ENCODE assay signal across 10 cellular contexts in genomic region chr7:74365320-74366022, GRCh38.
DNase-seq lines count a peak whose midpoint lies in the region; ATAC-seq, FAIRE-seq and TF ChIP-seq lines count a peak whose summit lies in the region.
"Had no signal": no experiment of that assay in that cellular context is flagged by ENCODE, and none has a peak within 500 bp of the region (broad histone marks: within the 10 kb centered on the region; RNA-seq: fewer than 3 reads in every experiment).

No MANE protein-coding gene starts in this region.

- H3K23me2 ChIP-seq in H1 (ENCODE audit: low read depth, low read length): peaks cover 2% of the 10 kb centered on the region; the same call in 1 of the 2 replicates

- H3K4me3 ChIP-seq in GM23338: no peak overlapping the region
- no peak overlapping the region; a peak in 1 of 8 replicates for H3K4me3 ChIP-seq in H1 (ENCODE audit: extremely low read depth in 1 of 4, insufficient read depth in 2 of 4, low read depth in 3 of 4, low read length in 4 of 4)
- no peak overlapping the region for H3K4me3 ChIP-seq in mucosa of rectum (ENCODE audit: low read length in 2 of 2)
- no peak overlapping the region for H3K4me3 ChIP-seq in CD8-positive, alpha-beta memory T cell (ENCODE audit: low read length)

- no peaks in the 10 kb centered on the region for H3K79me1 ChIP-seq in H1 (ENCODE audit: low read depth, low read length)

- H2AFZ ChIP-seq in GM23338 (no peak overlapping the region), H1 (ENCODE audit: low read length) (no peak overlapping the region)

- no peak overlapping the region for H4K91ac ChIP-seq in H1 (replicated peaks; ENCODE audit: insufficient read length, low read length)

- H2BK20ac ChIP-seq in H1 (ENCODE audit: low read length): no peak overlapping the region

- H3K27me3 Mint-ChIP-seq in GM23338 (ENCODE audit: insufficient read depth, low read depth, poor library complexity): peaks cover 5% of the 10 kb centered on the region
- no peaks in the 10 kb centered on the region for H3K27me3 Mint-ChIP-seq in CD8-positive, alpha-beta memory T cell
- H3K27me3 Mint-ChIP-seq: stimulated activated naive CD8-positive, alpha-beta T cell treated with anti-CD3 and anti-CD28 coated beads, Interleukin-15, Interleukin-2, amounts not matched to agents 100 ng/mL and 50 ng/mL, for 24 hours had no signal

- peaks cover 27% of the 10 kb centered on the region for H3K36me3 Mint-ChIP-seq in GM23338 (ENCODE audit: low read depth)
- H3K36me3 Mint-ChIP-seq in CD8-positive, alpha-beta memory T cell: peaks cover 0 to 4% (median 3%) of the 10 kb centered on the region in 3 donors

- H3K27ac Mint-ChIP-seq in GM23338: no peak overlapping the region
- H3K27ac Mint-ChIP-seq in CD8-positive, alpha-beta memory T cell: peak overlapping the region in 1 of 8 donors; percentile 19
- H3K27ac Mint-ChIP-seq: stimulated activated naive CD8-positive, alpha-beta T cell treated with anti-CD3 and anti-CD28 coated beads, Interleukin-15, Interleukin-2, amounts not matched to agents 100 ng/mL and 50 ng/mL, for 24 hours had no signal

- ATAC-seq in GM23338: peak; percentile 99

- H3K27me3 ChIP-seq in GM23338 (ENCODE audit: insufficient read depth) (no peaks in the 10 kb centered on the region), H1 (replicated peaks in 1 of 4; ENCODE audit: control insufficient read depth in 3 of 4, extremely low read depth in 1 of 4, insufficient read depth in 3 of 4, low read length in 3 of 4) (no peaks in the 10 kb centered on the region; a peak in 1 of 7 replicates), mucosa of rectum (ENCODE audit: control insufficient read depth in 2 of 2, insufficient read depth in 2 of 2, low read length in 2 of 2) (no peaks in the 10 kb centered on the region)
- no peaks in the 10 kb centered on the region for H3K27me3 ChIP-seq in CD8-positive, alpha-beta memory T cell (ENCODE audit: insufficient read depth, low read length, poor library complexity, severe bottlenecking)

- H3K27ac ChIP-seq in GM23338 (ENCODE audit: low read depth) (no peak overlapping the region), H1 (ENCODE audit: low read depth, low read length) (no peak overlapping the region), mucosa of rectum (ENCODE audit: low read depth in 2 of 2, low read length in 2 of 2) (peak overlapping the region; percentile 25 to 56)
- no peak overlapping the region for H3K27ac ChIP-seq in CD8-positive, alpha-beta memory T cell (ENCODE audit: low read depth, low read length)

- no peak overlapping the region for H2BK120ac ChIP-seq in H1 (replicated peaks; ENCODE audit: low read depth, low read length)

- no peak for TF ChIP-seq EP300 in H1 (IDR thresholded peaks at IDR 0.05; ENCODE audit: borderline replicate concordance in 1 of 2, low read depth in 2 of 2, low read length in 2 of 2)

- 0 out of 3 replicates have a peak, but pooled peaks of 1 of the 2 experiments have one; percentile 46 for TF ChIP-seq POLR2A in H1 (IDR thresholded peaks at IDR 0.05; ENCODE audit: control extremely low read depth in 1 of 2, low read depth in 2 of 2, low read length in 2 of 2)

- H3K9me3 ChIP-seq in H1 (ENCODE audit: insufficient read depth in 2 of 2, low read depth in 1 of 2, low read length in 1 of 2) (no peaks in the 10 kb centered on the region), mucosa of rectum (ENCODE audit: control insufficient read depth in 2 of 2, low read length in 2 of 2) (no peaks in the 10 kb centered on the region)
- H3K9me3 ChIP-seq in CD8-positive, alpha-beta memory T cell (ENCODE audit: low read length): no peaks in the 10 kb centered on the region

- H2BK5ac ChIP-seq in H1 (ENCODE audit: low read depth, low read length): no peak overlapping the region

- H2BK15ac ChIP-seq in H1 (ENCODE audit: low read length): no peak overlapping the region

- H3K9me3 Mint-ChIP-seq in GM23338: no peaks in the 10 kb centered on the region
- H3K9me3 Mint-ChIP-seq in CD8-positive, alpha-beta memory T cell: no peaks in the 10 kb centered on the region
- H3K9me3 Mint-ChIP-seq: stimulated activated naive CD8-positive, alpha-beta T cell treated with anti-CD3 and anti-CD28 coated beads, Interleukin-15, Interleukin-2, amounts not matched to agents 100 ng/mL and 50 ng/mL, for 24 hours had no signal

- H2BK12ac ChIP-seq in H1 (ENCODE audit: low read depth, low read length): no peak overlapping the region

- H3K4me2 ChIP-seq in GM23338 (no peak overlapping the region), H1 (ENCODE audit: insufficient read depth in 1 of 2, low read depth in 2 of 2, low read length in 2 of 2) (peak overlapping the region; percentile 17 to 24; a peak in 3 of 4 replicates)

- peak overlapping the region; percentile 8; the same call in 1 of the 3 replicates for H3K4me3 Mint-ChIP-seq in GM23338
- no peak overlapping the region for H3K4me3 Mint-ChIP-seq in CD8-positive, alpha-beta memory T cell
- H3K4me3 Mint-ChIP-seq: stimulated activated naive CD8-positive, alpha-beta T cell treated with anti-CD3 and anti-CD28 coated beads, Interleukin-15, Interleukin-2, amounts not matched to agents 100 ng/mL and 50 ng/mL, for 24 hours had no signal

- peak; percentile 95 for DNase-seq in GM23338 (ENCODE audit: low spot score)
- DNase-seq in NCI-H524 (lab: John Stamatoyannopoulos, UW): peak; percentile 64 to 85
- peak in 1 of 2 experiments; percentile 87 for DNase-seq in H1 (ENCODE audit: low read depth in 1 of 2, low spot score in 2 of 2)
- no peak for DNase-seq in activated CD4-positive, alpha-beta T cell treated with anti-CD3 and anti-CD28 coated beads for 4 hours
- no peak for DNase-seq in kidney glomerular epithelial cell (lab: John Stamatoyannopoulos, UW)
- DNase-seq in NCI-H187 (lab: John Stamatoyannopoulos, UW): no peak
- DNase-seq in CD8-positive, alpha-beta memory T cell: no peak

- no peaks in the 10 kb centered on the region for H3K79me2 ChIP-seq in GM23338 (replicated peaks; ENCODE audit: insufficient read depth)
- no peaks in the 10 kb centered on the region for H3K79me2 ChIP-seq in H1 (ENCODE audit: control insufficient read depth in 1 of 2, insufficient read depth in 2 of 2, low read length in 2 of 2)

- no peak overlapping the region for H2AK5ac ChIP-seq in H1 (ENCODE audit: low read depth, low read length)

- peak; percentile 70 for FAIRE-seq in H1 (lab: Jason Lieb, UNC)
- FAIRE-seq: endometrium had no signal

- H3K23ac ChIP-seq in H1 (ENCODE audit: insufficient read length): no peak overlapping the region

- WGBS in H1 (ENCODE audit: extremely low coverage in 1 of 2, insufficient coverage in 1 of 2, insufficient read length in 1 of 2, insufficient replicate concordance in 2 of 2, low coverage in 1 of 2, low lambda C conversion rate in 2 of 2, missing lambda C conversion rate in 1 of 2), 2 experiments: 45% methylated on average over 10 of the region's 10 CpGs; no CpG with 5 or more reads in 1 of the 2 experiments

- H4K20me1 ChIP-seq in GM23338 (replicated peaks; ENCODE audit: insufficient read depth): no peaks in the 10 kb centered on the region
- peaks cover 0 to 2% of the 10 kb centered on the region in 2 experiments for H4K20me1 ChIP-seq in H1 (replicated peaks in 1 of 2; ENCODE audit: control insufficient read depth in 1 of 2, insufficient read depth in 2 of 2, low read length in 2 of 2)

- no peaks in the 10 kb centered on the region for H3K9me2 ChIP-seq in GM23338 (ENCODE audit: insufficient read depth)

- no peak overlapping the region for H3K14ac ChIP-seq in H1 (ENCODE audit: insufficient read length)

- H3K4me1 Mint-ChIP-seq in GM23338: peaks cover 5% of the 10 kb centered on the region; the same call in 1 of the 3 replicates
- no peaks in the 10 kb centered on the region for H3K4me1 Mint-ChIP-seq in CD8-positive, alpha-beta memory T cell

- POLR2A ChIA-PET in H1 (lab: Charles Lee; ENCODE audit: partially characterized antibody): interaction anchor here (1.1 to 2.3 kb wide), 2 partner anchors 10 to 40 kb away, joined by 4 to 7 read pairs; no protein-coding TSS in a partner anchor
- POLR2A ChIA-PET in CD8-positive, alpha-beta memory T cell (lab: Charles Lee): no interaction called here

- no peak; a peak in 1 of 4 replicates for TF ChIP-seq RAD21 in H1 (IDR thresholded peaks at IDR 0.05 in 1 of 2, conservative IDR thresholded peaks at IDR 0.05 in 1 of 2; ENCODE audit: low read depth in 2 of 2, low read length in 2 of 2)

- H4K5ac ChIP-seq in H1 (ENCODE audit: insufficient read length, low read depth, low read length): no peak overlapping the region

- no peak overlapping the region for H3K56ac ChIP-seq in H1 (replicated peaks; ENCODE audit: insufficient read length, low read depth, low read length)

- H3K4me1 ChIP-seq in GM23338 (ENCODE audit: insufficient read depth) (no peaks in the 10 kb centered on the region), H1 (replicated peaks in 1 of 4; ENCODE audit: control insufficient read depth in 3 of 4, insufficient read depth in 4 of 4, low read length in 3 of 4) (peaks cover 0 to 3% (median 2%) of the 10 kb centered on the region in 4 experiments; a peak in 3 of 7 replicates), mucosa of rectum (ENCODE audit: control insufficient read depth in 2 of 2, insufficient read depth in 2 of 2, low read length in 2 of 2) (peaks cover 8 to 9% of the 10 kb centered on the region in 2 donors)
- H3K4me1 ChIP-seq in CD8-positive, alpha-beta memory T cell (ENCODE audit: insufficient read depth, low read length): no peaks in the 10 kb centered on the region

- 0 out of 7 replicates have a peak overlapping the region, but pooled peaks of 1 of the 4 experiments have one; percentile 32 for H3K9ac ChIP-seq in H1 (replicated peaks in 1 of 4; ENCODE audit: extremely low read depth in 1 of 4, low read depth in 3 of 4, low read length in 3 of 4)
- H3K9ac ChIP-seq in mucosa of rectum (ENCODE audit: low read depth in 1 of 2, low read length in 2 of 2): no peak overlapping the region

- TF ChIP-seq CTCF in GM23338 (conservative IDR thresholded peaks at IDR 0.05; ENCODE audit: low read depth in 2 of 2) (no peak), H1 (IDR thresholded peaks at IDR 0.05; ENCODE audit: control extremely low read depth in 1 of 3, insufficient read depth in 1 of 3, low read depth in 1 of 3, low read length in 3 of 3) (no peak; a peak in 1 of 4 replicates)

- no peaks in the 10 kb centered on the region; the same call in 1 of the 2 replicates for H3K36me3 ChIP-seq in GM23338 (ENCODE audit: insufficient read depth)
- H3K36me3 ChIP-seq in H1 (ENCODE audit: control insufficient read depth in 2 of 4, insufficient read depth in 4 of 4, low read length in 3 of 4): peaks cover 0 to 3% (median under 1%) of the 10 kb centered on the region in 4 experiments; a peak in 1 of 8 replicates
- H3K36me3 ChIP-seq in mucosa of rectum (ENCODE audit: control insufficient read depth in 2 of 2, insufficient read depth in 2 of 2, low read length in 2 of 2): peaks cover 12 to 23% of the 10 kb centered on the region in 2 donors
- H3K36me3 ChIP-seq in CD8-positive, alpha-beta memory T cell (ENCODE audit: insufficient read depth, low read length): no peaks in the 10 kb centered on the region

- no peak overlapping the region for H4K8ac ChIP-seq in H1 (ENCODE audit: extremely low read depth, insufficient read depth, low read length)

- no peak overlapping the region for H3K4ac ChIP-seq in H1 (replicated peaks; ENCODE audit: insufficient read length, low read depth, low read length)

- H3F3A ChIP-seq in GM23338 (replicated peaks; ENCODE audit: low read depth): 0 out of 2 replicates have a peak, but pooled peaks cover 4% of the 10 kb centered on the region

- CTCF ChIA-PET in H1 (lab: Charles Lee; ENCODE audit: partially characterized antibody): interaction anchor here (0.8 to 2.3 kb wide), 9 partner anchors 10 to 176 kb away, joined by 3 to 11 read pairs (median 5); no protein-coding TSS in a partner anchor
- CTCF ChIA-PET in CD8-positive, alpha-beta memory T cell (lab: Charles Lee): no interaction called here

- no peak overlapping the region for H3K18ac ChIP-seq in H1 (ENCODE audit: extremely low read depth, low read length)

Comparison
In these comparisons a context has a peak if more than half of its experiments do, and no peak if none do; other contexts are left out.
1. DNase-seq: peak in GM23338 (single experiment) and NCI-H524 (2 of 2); none in activated CD4-positive, alpha-beta T cell treated with anti-CD3 and anti-CD28 coated beads for 4 hours (0 of 2), kidney glomerular epithelial cell (single experiment), NCI-H187 (0 of 2) and CD8-positive, alpha-beta memory T cell (0 of 5).
2. H3K27ac ChIP-seq: peak in mucosa of rectum (2 of 2); none in GM23338 (single experiment), H1 (single experiment) and CD8-positive, alpha-beta memory T cell (single experiment).